8 cellular contexts compared by ENCODE assay signal in genomic region chr17:43694081-43694870, GRCh38. TPM values are rescaled to one million over a fixed set of nuclear protein-coding genes. Genes with fewer than 3 reads are reported as not detected.
DNase-seq lines count a peak whose midpoint lies in the region; ATAC-seq, FAIRE-seq and TF ChIP-seq lines count a peak whose summit lies in the region.

No MANE protein-coding gene starts in this region.

- DNase-seq in NCI-H1048 (lab: John Stamatoyannopoulos, UW) (peak; percentile 56), SK-N-DZ (ENCODE audit: low spot score) (peak; percentile 86), glutamatergic neuron (peak; percentile 81), pancreas (peak; percentile 66 to 90 (median 77)), upper lobe of left lung (peak in 1 of 2 donors; percentile 74)
- peak; percentile 87 for DNase-seq in activated naive CD4-positive, alpha-beta T cell treated with anti-CD3 and anti-CD28 coated beads for 36 hours

- H3K27ac ChIP-seq in pancreas (no peak overlapping the region), upper lobe of left lung (no peak overlapping the region)

- no peaks in the 10 kb centered on the region for H3K4me1 Mint-ChIP-seq in activated naive CD4-positive, alpha-beta T cell treated with anti-CD3 and anti-CD28 coated beads for 36 hours (ENCODE audit: low read depth)
- H3K4me1 Mint-ChIP-seq in glutamatergic neuron (ENCODE audit: low read depth, unreplicated experiment), result no peaks in the 10 kb centered on the region

- no peak for TF ChIP-seq EP300 in upper lobe of left lung (IDR thresholded peaks at IDR 0.05)

- no peak for TF ChIP-seq POLR2A in upper lobe of left lung (IDR thresholded peaks at IDR 0.05)

- H3K4me3 ChIP-seq in pancreas (no peak overlapping the region), upper lobe of left lung (no peak overlapping the region)

- H3K27me3 ChIP-seq in pancreas (no peaks in the 10 kb centered on the region), upper lobe of left lung (no peaks in the 10 kb centered on the region)

- H3K36me3 ChIP-seq in pancreas, result no peaks in the 10 kb centered on the region
- no peaks in the 10 kb centered on the region for H3K36me3 ChIP-seq in upper lobe of left lung

- H3K27me3 Mint-ChIP-seq in activated naive CD4-positive, alpha-beta T cell treated with anti-CD3 and anti-CD28 coated beads for 36 hours (ENCODE audit: low read depth), result no peaks in the 10 kb centered on the region
- peaks cover 8% of the 10 kb centered on the region for H3K27me3 Mint-ChIP-seq in glutamatergic neuron (ENCODE audit: unreplicated experiment)

- WGBS in pancreas, 2 donors, result 23 to 24% methylated on average over 11 of the region's 11 CpGs
- 31 to 33% methylated on average over 11 of the region's 11 CpGs for WGBS in upper lobe of left lung, 2 donors

- no peaks in the 10 kb centered on the region for H3K36me3 Mint-ChIP-seq in activated naive CD4-positive, alpha-beta T cell treated with anti-CD3 and anti-CD28 coated beads for 36 hours (ENCODE audit: low read depth)
- no peaks in the 10 kb centered on the region for H3K36me3 Mint-ChIP-seq in glutamatergic neuron (ENCODE audit: unreplicated experiment)

- H3K4me1 ChIP-seq in pancreas (no peaks in the 10 kb centered on the region), upper lobe of left lung (peaks cover 12 to 22% (median 17%) of the 10 kb centered on the region in 4 donors)

- no peak for FAIRE-seq in pancreas (lab: Jason Lieb, UNC)

- no peak overlapping the region for H3K27ac Mint-ChIP-seq in activated naive CD4-positive, alpha-beta T cell treated with anti-CD3 and anti-CD28 coated beads for 36 hours
- H3K27ac Mint-ChIP-seq in glutamatergic neuron (ENCODE audit: unreplicated experiment), result no peak overlapping the region

- H3K4me3 Mint-ChIP-seq in activated naive CD4-positive, alpha-beta T cell treated with anti-CD3 and anti-CD28 coated beads for 36 hours, result no peak overlapping the region
- no peak overlapping the region for H3K4me3 Mint-ChIP-seq in glutamatergic neuron (ENCODE audit: unreplicated experiment)

- H3K9me3 Mint-ChIP-seq in activated naive CD4-positive, alpha-beta T cell treated with anti-CD3 and anti-CD28 coated beads for 36 hours, result no peaks in the 10 kb centered on the region
- H3K9me3 Mint-ChIP-seq in glutamatergic neuron (ENCODE audit: unreplicated experiment), result peaks cover 4% of the 10 kb centered on the region

- ATAC-seq in pancreas, result peak; percentile 97 to 99 (median 98)
- ATAC-seq in upper lobe of left lung (ENCODE audit: low FRiP score in 2 of 2), result peak; percentile 88 to 91
- ATAC-seq in GM19351 (IDR thresholded peaks at IDR 0.05; ENCODE audit: unreplicated experiment), result no peak

- CTCF ChIA-PET in activated naive CD4-positive, alpha-beta T cell treated with anti-CD3 and anti-CD28 coated beads for 36 hours (lab: Charles Lee), result interaction anchor here (0.7 to 15.7 kb wide), 27 partner anchors 10 to 262 kb away, joined by 3 to 403 read pairs (median 4); partner anchors contain the start of gene SOST

- TF ChIP-seq CTCF in GM12872 (IDR thresholded peaks at IDR 0.05; ENCODE audit: insufficient read depth, low read depth, low read length), result peak; percentile 90
- TF ChIP-seq CTCF in glutamatergic neuron (IDR thresholded peaks at IDR 0.05; ENCODE audit: partially characterized antibody, unreplicated experiment), result peak; percentile 89
- TF ChIP-seq CTCF in pancreas (IDR thresholded peaks at IDR 0.05), result peak; percentile 81 to 89 (median 84)
- peak; percentile 85 to 93 (median 91) for TF ChIP-seq CTCF in upper lobe of left lung (IDR thresholded peaks at IDR 0.05)

- H3K9me3 ChIP-seq in pancreas (no peaks in the 10 kb centered on the region), upper lobe of left lung (no peaks in the 10 kb centered on the region)

- intact Hi-C loops in activated naive CD4-positive, alpha-beta T cell treated with anti-CD3 and anti-CD28 coated beads for 36 hours (cut with micrococcal nuclease), result loop anchor here (1.0 to 5.0 kb wide), 2 partner anchors 66 to 153 kb away; partner anchors contain the start of gene CD300LG
- intact Hi-C loops in pancreas (cut with DNase I), result no loop called here

RNA-seq across cellular contexts. Expression of gene MEOX1, which starts 32.6 kb away (rescaled TPM):
- not detected in 2 replicates for polyA plus RNA-seq in SK-N-DZ (2014; cell fraction: cytosol; rRNA removed)
- not detected in 2 replicates for polyA plus RNA-seq in SK-N-DZ (2014; cell fraction: nucleus; rRNA removed)
- total RNA-seq in activated naive CD4-positive, alpha-beta T cell treated with anti-CD3 and anti-CD28 coated beads for 36 hours, result under 1 TPM; 0.12 to 0.17 TPM
- total RNA-seq in glutamatergic neuron (ENCODE audit: unreplicated experiment), result not detected
- 1 to 10 TPM in 3 of 6 donors, under 1 TPM in 3; 0.28 to 1.6 (median 0.98) TPM for total RNA-seq in pancreas
- 1 to 10 TPM; 3.3 to 4.3 TPM for polyA plus RNA-seq in pancreas
- total RNA-seq in upper lobe of left lung, result 1 to 10 TPM in 2 of 6 donors, under 1 TPM in 1, not detected in 3; 0.98 to 3.0 (median 1.6) TPM
